Comparison of ENCODE assay signal across 16 cellular contexts in the genomic region with DNA sequence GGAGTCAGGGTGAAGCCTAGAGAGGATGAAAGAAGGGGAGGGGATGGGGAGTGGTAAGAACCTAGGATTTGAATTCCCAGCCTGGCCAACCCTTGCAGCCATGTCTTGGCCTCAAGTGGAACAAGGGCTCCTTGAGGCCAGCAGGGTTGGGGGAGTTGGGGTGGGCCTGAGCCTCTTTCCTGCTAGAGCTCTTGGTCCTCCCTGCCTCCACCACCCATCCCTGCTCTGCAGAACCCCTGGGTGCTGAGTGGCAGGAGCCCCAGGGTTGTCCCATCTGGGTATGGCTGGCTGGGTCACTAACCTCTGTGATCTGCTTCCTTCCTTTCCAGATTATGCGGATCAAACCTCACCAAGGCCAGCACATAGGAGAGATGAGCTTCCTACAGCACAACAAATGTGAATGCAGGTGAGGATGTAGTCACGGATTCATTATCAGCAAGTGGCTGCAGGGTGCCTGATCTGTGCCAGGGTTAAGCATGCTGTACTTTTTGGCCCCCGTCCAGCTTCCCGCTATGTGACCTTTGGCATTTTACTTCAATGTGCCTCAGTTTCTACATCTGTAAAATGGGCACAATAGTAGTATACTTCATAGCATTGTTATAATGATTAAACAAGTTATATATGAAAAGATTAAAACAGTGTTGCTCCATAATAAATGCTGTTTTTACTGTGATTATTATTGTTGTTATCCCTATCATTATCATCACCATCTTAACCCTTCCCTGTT. TPM values are rescaled to one million over a fixed set of nuclear protein-coding genes. Genes with fewer than 3 reads are reported as not detected.
DNase-seq lines count a peak whose midpoint lies in the region; ATAC-seq, FAIRE-seq and TF ChIP-seq lines count a peak whose summit lies in the region.
"Had no signal": no experiment of that assay in that cellular context is flagged by ENCODE, and none has a peak within 500 bp of the region (broad histone marks: within the 10 kb centered on the region; RNA-seq: fewer than 3 reads in every experiment).

No MANE protein-coding gene starts in this region.

- no peak for FAIRE-seq in kidney (lab: Jason Lieb, UNC)

- intact Hi-C loops in HCT116 (cut with micrococcal nuclease) (no loop called here), kidney (cut with DNase I) (no loop called here)

- BruUV-seq in HCT116 (replicated peaks; lab: Mats Ljungman, UMichigan), result no TSS peak

- H3K9ac ChIP-seq in HCT116 (ENCODE audit: low read length), result no peak overlapping the region
- H3K9ac ChIP-seq in kidney (ENCODE audit: low read length in 2 of 2), result peak overlapping the region in 1 of 2 donors; percentile 48
- H3K9ac ChIP-seq in subcutaneous abdominal adipose tissue (ENCODE audit: low read length in 5 of 5), result no peak overlapping the region

- H3K9me3 ChIP-seq in HCT116 (ENCODE audit: control insufficient read depth in 1 of 2, insufficient read depth in 1 of 2, low read depth in 1 of 2, low read length in 2 of 2) (no peaks in the 10 kb centered on the region), RWPE2 (ENCODE audit: severe bottlenecking) (no peaks in the 10 kb centered on the region), kidney (ENCODE audit: control insufficient read depth in 1 of 2, low read length in 2 of 2) (no peaks in the 10 kb centered on the region), subcutaneous abdominal adipose tissue (ENCODE audit: control insufficient read depth in 5 of 5, low read length in 5 of 5) (no peaks in the 10 kb centered on the region)

- H2AFZ ChIP-seq in HCT116 (ENCODE audit: low read depth, low read length, poor library complexity, severe bottlenecking), result no peak overlapping the region

- ATAC-seq in HCT116 (no peak), RWPE2 (ENCODE audit: low read depth) (no peak), HG03432 (IDR thresholded peaks at IDR 0.05; ENCODE audit: unreplicated experiment) (no peak), HG03342 (IDR thresholded peaks at IDR 0.05; ENCODE audit: unreplicated experiment) (no peak)

- H3K27ac ChIP-seq in HCT116 (ENCODE audit: low read depth, low read length) (no peak overlapping the region), RWPE2 (ENCODE audit: poor library complexity, severe bottlenecking) (peak overlapping the region; percentile 6), kidney (ENCODE audit: low read depth in 2 of 2, low read length in 2 of 2) (peak overlapping the region in 1 of 2 donors; percentile 48), subcutaneous abdominal adipose tissue (ENCODE audit: low read depth, low read length) (peak overlapping the region; percentile 41)

- H4K20me1 ChIP-seq in HCT116 (ENCODE audit: insufficient read depth), result no peaks in the 10 kb centered on the region

- no peak overlapping the region for H3K4me2 ChIP-seq in HCT116 (ENCODE audit: low read length)

- H3K27me3 ChIP-seq in HCT116 (ENCODE audit: insufficient read depth, low read length) (no peaks in the 10 kb centered on the region), RWPE2 (ENCODE audit: insufficient read depth, poor library complexity, severe bottlenecking) (no peaks in the 10 kb centered on the region), subcutaneous abdominal adipose tissue (ENCODE audit: control insufficient read depth in 5 of 5, insufficient read depth in 4 of 5, low read length in 5 of 5) (no peaks in the 10 kb centered on the region)

- no peak for TF ChIP-seq CTCF in HCT116 (IDR thresholded peaks at IDR 0.05 in 2 of 3, conservative IDR thresholded peaks at IDR 0.05 in 1 of 3; ENCODE audit: borderline replicate concordance in 1 of 3, insufficient read depth in 1 of 3, low read depth in 2 of 3, low read length in 2 of 3)
- no peak for TF ChIP-seq CTCF in RWPE2 (IDR thresholded peaks at IDR 0.05; ENCODE audit: poor library complexity, severe bottlenecking)
- TF ChIP-seq CTCF in kidney (IDR thresholded peaks at IDR 0.05; ENCODE audit: borderline replicate concordance, extremely low read depth, insufficient read depth), result no peak

- DNase-seq in HCT116 (ENCODE audit: low read depth, low spot score), result no peak
- DNase-seq in RWPE2 (ENCODE audit: low spot score), result no peak
- peak; percentile 49 for DNase-seq in kidney
- no peak for DNase-seq in SKM-1 treated with dmso at 0.1 percent for 144 hours (lab: John Stamatoyannopoulos, UW; ENCODE audit: unreplicated experiment)
- DNase-seq: CD8-positive, alpha-beta memory T cell; DMS153; EL; GOT3; HFFc6; Karpas-422; NCI-H1105 treated with DMSO at 0.1 percent for 48 hours; NCI-H187 treated with DMSO at 0.1 percent for 48 hours; NCI-H2171 treated with DMSO at 0.1 percent for 48 hours had no signal

- TF ChIP-seq RAD21 in HCT116 (IDR thresholded peaks at IDR 0.05; ENCODE audit: low read depth), result no peak

- H3K9me2 ChIP-seq in HCT116 (ENCODE audit: insufficient read depth), result no peaks in the 10 kb centered on the region

- POLR2A ChIA-PET in HCT116 (lab: Charles Lee), result interaction anchor here (1.7 kb wide), 1 partner anchor 8 kb away, joined by 4 read pairs; no protein-coding TSS in a partner anchor

- H3K79me2 ChIP-seq in HCT116 (ENCODE audit: insufficient read depth, low read length), result peaks cover 74% of the 10 kb centered on the region

- H3K4me3 ChIP-seq in HCT116 (replicated peaks in 1 of 2; ENCODE audit: low read depth in 1 of 2, low read length in 2 of 2) (no peak overlapping the region), RWPE2 (ENCODE audit: severe bottlenecking) (no peak overlapping the region), kidney (ENCODE audit: low read length in 2 of 2) (peak overlapping the region in 1 of 2 donors; percentile 12), subcutaneous abdominal adipose tissue (ENCODE audit: low read depth in 1 of 5, low read length in 5 of 5) (no peak overlapping the region)

- CTCF ChIA-PET in HCT116 (lab: Charles Lee), result no interaction called here

- peaks cover 46 to 55% of the 10 kb centered on the region in 2 experiments for H3K36me3 ChIP-seq in HCT116 (ENCODE audit: control insufficient read depth in 1 of 2, insufficient read depth in 2 of 2, low read length in 2 of 2)
- H3K36me3 ChIP-seq in RWPE2 (ENCODE audit: low read depth), result peaks cover 100% of the 10 kb centered on the region
- H3K36me3 ChIP-seq in kidney (ENCODE audit: control insufficient read depth in 1 of 2, insufficient read depth in 2 of 2, low read length in 2 of 2), result peaks cover 39 to 66% of the 10 kb centered on the region in 2 donors
- H3K36me3 ChIP-seq in subcutaneous abdominal adipose tissue (ENCODE audit: control insufficient read depth in 5 of 5, insufficient read depth in 5 of 5, low read length in 5 of 5), result peaks cover 3 to 76% (median 70%) of the 10 kb centered on the region in 5 donors

- peaks cover 28 to 29% of the 10 kb centered on the region in 2 experiments for H3K4me1 ChIP-seq in HCT116 (ENCODE audit: control insufficient read depth in 1 of 2, insufficient read depth in 2 of 2, low read length in 2 of 2)
- H3K4me1 ChIP-seq in RWPE2 (ENCODE audit: insufficient read depth, poor library complexity, severe bottlenecking), result peaks cover 7% of the 10 kb centered on the region
- H3K4me1 ChIP-seq in kidney (ENCODE audit: control insufficient read depth in 1 of 2, insufficient read depth in 1 of 2, low read depth in 1 of 2, low read length in 2 of 2), result peaks cover 39 to 45% of the 10 kb centered on the region in 2 donors
- H3K4me1 ChIP-seq in subcutaneous abdominal adipose tissue (ENCODE audit: control insufficient read depth in 5 of 5, insufficient read depth in 5 of 5, low read length in 5 of 5), result peaks cover 7 to 47% (median 41%) of the 10 kb centered on the region in 5 donors

- no peak for TF ChIP-seq POLR2A in HCT116 (IDR thresholded peaks at IDR 0.05; ENCODE audit: borderline replicate concordance, extremely low read depth, insufficient read depth, insufficient read length)

- RAD21 ChIA-PET in HCT116 (lab: Charles Lee; ENCODE audit: low non-redundant PET in 1 of 2, low total read pairs in 2 of 2, uncharacterized antibody in 2 of 2, unreplicated experiment in 2 of 2), result interaction anchor here in 1 of 2 experiments (0.6 kb wide), 1 partner anchor 8 kb away, joined by 5 read pairs; a partner anchor contains a TSS

TF ChIP-seq in HCT116, 20 proteins besides CTCF, POLR2A, EP300 and RAD21:
- TF ChIP-seq POLR2AphosphoS5 (IDR thresholded peaks at IDR 0.05; ENCODE audit: low read depth, low read length), result 0 out of 2 replicates have a peak, but pooled peaks have one; percentile 26
- TF ChIP-seq YY1 (IDR thresholded peaks at IDR 0.05; ENCODE audit: extremely low read depth, insufficient replicate concordance, low read depth, low read length), result no peak

RNA-seq across cellular contexts. Expression of a gene that starts 8.3 kb away (rescaled TPM):
- 112 TPM for total RNA-seq in HCT116 (2021; ENCODE audit: unreplicated experiment)
- polyA plus RNA-seq in HCT116 (2012), result 196 and 304 TPM in 2 replicates
- total RNA-seq in kidney, result 36.3 TPM
- polyA plus RNA-seq in kidney (ENCODE audit: insufficient read depth, low read depth, low replicate concordance), result 111 TPM
- polyA plus RNA-seq: CD8-positive, alpha-beta memory T cell had no signal
